Comparison of ENCODE assay signal across 3 cellular contexts in the genomic region with DNA sequence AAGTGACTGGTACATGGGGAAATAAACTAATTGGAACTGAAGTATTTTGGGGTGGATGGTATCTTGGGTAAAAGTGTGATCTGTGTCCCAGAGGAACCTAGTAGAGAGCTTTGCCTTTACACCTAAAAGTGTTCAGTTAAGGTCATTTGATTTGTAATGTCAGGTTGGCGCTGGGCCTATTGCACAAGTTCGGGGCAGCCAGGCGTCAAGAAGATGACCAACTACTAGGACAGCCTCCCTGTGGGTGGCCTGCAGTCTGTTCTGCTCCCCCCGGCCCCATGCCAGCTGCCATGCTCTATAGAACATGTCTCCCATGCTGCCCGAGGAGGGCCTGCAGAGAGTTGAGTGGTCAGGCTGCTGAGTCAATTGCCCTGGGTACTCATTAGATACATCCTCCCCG.
TF ChIP-seq lines count a peak whose summit lies in the region.

No MANE protein-coding gene starts in this region.

TF ChIP-seq in GM23338, 12 proteins besides CTCF, POLR2A, EP300 and RAD21:
- TF ChIP-seq POLR2AphosphoS5 (IDR thresholded peaks at IDR 0.05; ENCODE audit: low read depth): no peak

TF ChIP-seq in K562, 482 proteins besides CTCF, POLR2A, EP300 and RAD21:
- TF ChIP-seq BCLAF1 (IDR thresholded peaks at IDR 0.05; ENCODE audit: borderline replicate concordance in 1 of 2, control insufficient read depth in 1 of 2, low read depth in 2 of 2, low read length in 1 of 2) (peak in 1 of 2 experiments; percentile 41; a peak in 1 of 4 replicates), RBFOX2 (IDR thresholded peaks at IDR 0.05; ENCODE audit: low read depth, low read length) (peak; percentile 45; the same call in 1 of the 2 replicates), CHD2 (IDR thresholded peaks at IDR 0.05; ENCODE audit: low read depth, low read length) (peak; percentile 4; the same call in 1 of the 2 replicates), ZNF644 (tag; IDR thresholded peaks at IDR 0.05; ENCODE audit: low read depth) (no peak), POLR2G (IDR thresholded peaks at IDR 0.05; ENCODE audit: low read depth, low read length) (peak; percentile 51; the same call in 1 of the 2 replicates), TEAD4 (IDR thresholded peaks at IDR 0.05; ENCODE audit: low read length) (no peak), TEAD4 (CRISPR knock-in tag; IDR thresholded peaks at IDR 0.05; ENCODE audit: borderline replicate concordance) (no peak)

TF ChIP-seq in GM12891, 5 proteins besides CTCF, POLR2A, EP300 and RAD21:
- TF ChIP-seq POU2F2 (IDR thresholded peaks at IDR 0.05; ENCODE audit: low read depth, low read length) (no peak), TAF1 (IDR thresholded peaks at IDR 0.05; ENCODE audit: low read depth, low read length) (no peak), SPI1 (IDR thresholded peaks at IDR 0.05; ENCODE audit: low read depth, low read length) (no peak), POLR2AphosphoS5 (IDR thresholded peaks at IDR 0.05; ENCODE audit: low read depth, low read length) (no peak), PAX5 (IDR thresholded peaks at IDR 0.05; ENCODE audit: insufficient read depth, low read length, severe bottlenecking) (no peak)
